Comparison of ENCODE assay signal across 14 cellular contexts in the genomic region with DNA sequence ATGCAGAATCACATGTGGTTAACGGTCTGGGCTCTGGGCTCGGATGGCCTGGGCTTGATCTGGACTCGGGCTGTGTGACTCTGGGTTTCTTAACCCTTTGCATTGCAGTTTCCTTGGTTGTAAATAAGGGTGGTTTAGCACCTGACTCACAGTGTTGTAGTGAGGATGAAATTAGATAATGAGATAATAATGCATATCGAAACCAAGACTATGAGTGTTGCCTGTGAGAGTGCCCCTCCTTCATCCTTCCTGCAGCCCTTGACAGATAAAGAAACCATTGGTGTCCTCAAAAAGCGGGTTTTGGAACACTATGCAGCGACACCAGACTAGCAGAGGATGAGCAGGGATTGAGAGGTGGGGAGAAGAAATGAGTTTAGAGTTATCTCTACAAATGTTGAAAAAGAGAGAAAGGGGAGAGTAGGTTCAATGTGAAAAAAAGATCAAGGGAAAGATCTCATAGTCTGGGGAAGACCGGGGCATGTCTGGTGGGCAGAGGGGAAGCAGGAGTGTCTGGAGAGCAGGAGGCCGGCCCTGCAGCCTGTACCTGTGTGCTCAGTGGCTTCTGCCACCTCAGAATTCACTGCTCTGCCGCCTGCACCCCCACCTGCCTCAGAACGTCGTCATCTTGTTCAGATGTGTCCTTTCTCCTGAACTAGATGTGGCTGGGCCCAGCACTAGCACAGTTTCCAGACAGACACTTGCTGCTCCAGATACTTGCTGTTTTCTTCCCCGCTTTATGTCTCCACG.
DNase-seq lines count a peak whose midpoint lies in the region; ATAC-seq and TF ChIP-seq lines count a peak whose summit lies in the region.
"Had no signal": no experiment of that assay in that cellular context is flagged by ENCODE, and none has a peak within 500 bp of the region (broad histone marks: within the 10 kb centered on the region; RNA-seq: fewer than 3 reads in every experiment).

No MANE protein-coding gene starts in this region.

- no peak overlapping the region for H4K8ac ChIP-seq in H9 (replicated peaks; ENCODE audit: insufficient read length, low read depth, low read length)

- no peak overlapping the region for H3K18ac ChIP-seq in H9 (ENCODE audit: insufficient read length, low read depth, low read length)

- H3K9me3 ChIP-seq in breast epithelium, result no peaks in the 10 kb centered on the region
- H3K9me3 ChIP-seq in H9 (ENCODE audit: control insufficient read depth, low read depth, low read length), result no peaks in the 10 kb centered on the region
- H3K9me3 ChIP-seq: body of pancreas, left ventricle myocardium inferior, upper lobe of right lung had no signal

- no peak overlapping the region for H4K91ac ChIP-seq in H9 (ENCODE audit: insufficient read length, low read depth, low read length)

- no peak overlapping the region for H2BK120ac ChIP-seq in H9 (ENCODE audit: low read depth, low read length, poor library complexity, severe bottlenecking)

- H3K9me3 Mint-ChIP-seq in activated naive CD4-positive, alpha-beta T cell treated with anti-CD3 and anti-CD28 coated beads, Interleukin-2, amount 10 ng/mL, durations not matched to agents 7 days and 5 days, result no peaks in the 10 kb centered on the region
- H3K9me3 Mint-ChIP-seq in H9, result no peaks in the 10 kb centered on the region
- H3K9me3 Mint-ChIP-seq: stimulated activated memory B cell treated with anti-CD40 and anti-IgM and Interleukin-4, amounts not matched to agents 10 μg/mL and 1 μg/mL and 100 μg/mL, for 72 hours had no signal

- no peak overlapping the region for H2BK20ac ChIP-seq in H9 (ENCODE audit: low read depth, low read length, poor library complexity, severe bottlenecking)

- intact Hi-C loops in breast epithelium (cut with DNase I; ENCODE audit: low total_unique reads), result no loop called here

- peaks cover 5% of the 10 kb centered on the region for H3K23me2 ChIP-seq in H9 (ENCODE audit: insufficient read length, low read depth, low read length, poor library complexity, severe bottlenecking)

- no peak overlapping the region for H2AFZ ChIP-seq in H9 (ENCODE audit: low read length)

- TF ChIP-seq POLR2A in breast epithelium (IDR thresholded peaks at IDR 0.05), result no peak

- H3K4me1 Mint-ChIP-seq in activated naive CD4-positive, alpha-beta T cell treated with anti-CD3 and anti-CD28 coated beads, Interleukin-2, amount 10 ng/mL, durations not matched to agents 7 days and 5 days, result peaks cover 33% of the 10 kb centered on the region
- H3K4me1 Mint-ChIP-seq in H9, result peaks cover 31 to 37% of the 10 kb centered on the region in 2 experiments

- no peak overlapping the region for H4K5ac ChIP-seq in H9 (ENCODE audit: insufficient read length, low read depth, low read length)

- peaks cover 22% of the 10 kb centered on the region for H3K27me3 Mint-ChIP-seq in activated naive CD4-positive, alpha-beta T cell treated with anti-CD3 and anti-CD28 coated beads, Interleukin-2, amount 10 ng/mL, durations not matched to agents 7 days and 5 days
- H3K27me3 Mint-ChIP-seq in H9 (ENCODE audit: low read depth), result peaks cover 1% of the 10 kb centered on the region; the same call in 1 of the 2 replicates

- no peak overlapping the region for H2BK5ac ChIP-seq in H9 (ENCODE audit: insufficient read length, low read length)

- H3K23ac ChIP-seq in H9 (ENCODE audit: insufficient read length, low read depth, low read length), result no peak overlapping the region

- H3K36me3 ChIP-seq in breast epithelium, result no peaks in the 10 kb centered on the region
- H3K36me3 ChIP-seq: left ventricle myocardium inferior, upper lobe of right lung had no signal

- DNase-seq in stimulated activated CD4-positive, alpha-beta T cell treated with anti-CD3 and anti-CD28 coated beads, Interleukin-4, amount 100 ng/mL, for 24 hours, result peak; percentile 17
- no peak for DNase-seq in stimulated activated CD4-positive, alpha-beta T cell treated with anti-CD3 and anti-CD28 coated beads, Interleukin-12 subunit alpha, Interleukin-12 subunit beta, amount 100 ng/mL, for 4 hours
- DNase-seq in activated naive CD4-positive, alpha-beta T cell treated with anti-CD3 and anti-CD28 coated beads, Interleukin-2, amount 10 ng/mL, durations not matched to agents 7 days and 5 days, result peak; percentile 27
- DNase-seq in breast epithelium (ENCODE audit: low spot score in 2 of 2) (no peak), H9 (no peak), NCI-H69 (lab: John Stamatoyannopoulos, UW) (no peak), SK-N-DZ (ENCODE audit: low spot score) (no peak)
- DNase-seq: body of pancreas, left ventricle myocardium inferior, NCI-H82, upper lobe of right lung had no signal

- H3K79me1 ChIP-seq in H9 (ENCODE audit: insufficient read depth, low read depth, low read length, poor library complexity, severe bottlenecking), result no peaks in the 10 kb centered on the region

- H3K4me2 ChIP-seq in H9 (ENCODE audit: insufficient read depth, insufficient read length, low read length), result no peak overlapping the region
- H3K4me2 ChIP-seq: KMS-11 had no signal

- H3K4ac ChIP-seq in H9 (ENCODE audit: low read depth, low read length), result no peak overlapping the region

- H3T11ph ChIP-seq in H9 (ENCODE audit: low read length), result no peak overlapping the region

- H3K4me1 ChIP-seq in breast epithelium, result no peaks in the 10 kb centered on the region
- peaks cover 10% of the 10 kb centered on the region; the same call in 1 of the 2 replicates for H3K4me1 ChIP-seq in H9 (ENCODE audit: insufficient read depth, low read length)
- H3K4me1 ChIP-seq: upper lobe of right lung had no signal

- H3K79me2 ChIP-seq in H9 (ENCODE audit: insufficient read depth, low read length), result no peaks in the 10 kb centered on the region

- no peak overlapping the region for H3K56ac ChIP-seq in H9 (ENCODE audit: insufficient read length, low read depth, low read length)

- CTCF ChIA-PET in activated naive CD4-positive, alpha-beta T cell treated with anti-CD3 and anti-CD28 coated beads, Interleukin-2, amount 10 ng/mL, durations not matched to agents 7 days and 5 days (lab: Charles Lee), result no interaction called here

- no CpG with 5 or more reads among the region's 13 CpGs for WGBS in H9 (ENCODE audit: extremely low coverage, insufficient read length, low lambda C conversion rate)

- no peak overlapping the region for H3K9ac ChIP-seq in H9 (ENCODE audit: extremely low read depth, insufficient read length, low read length)
- H3K9ac ChIP-seq: KMS-11 had no signal

- H3K4me3 Mint-ChIP-seq in activated naive CD4-positive, alpha-beta T cell treated with anti-CD3 and anti-CD28 coated beads, Interleukin-2, amount 10 ng/mL, durations not matched to agents 7 days and 5 days, result peak overlapping the region; percentile 27
- H3K4me3 Mint-ChIP-seq in H9, result no peak overlapping the region
- H3K4me3 Mint-ChIP-seq: stimulated activated memory B cell treated with anti-CD40 and anti-IgM and Interleukin-4, amounts not matched to agents 10 μg/mL and 1 μg/mL and 100 μg/mL, for 72 hours had no signal

- no peak overlapping the region for H3K14ac ChIP-seq in H9 (ENCODE audit: insufficient read depth, low read length)

- H3K27ac ChIP-seq in breast epithelium (no peak overlapping the region), H9 (ENCODE audit: insufficient read length, low read depth, low read length) (no peak overlapping the region)
- H3K27ac ChIP-seq: body of pancreas, KMS-11, left ventricle myocardium inferior, upper lobe of right lung had no signal

- no peaks in the 10 kb centered on the region for H4K20me1 ChIP-seq in H9 (ENCODE audit: control insufficient read depth, insufficient read depth, insufficient read length)

- H2AK5ac ChIP-seq in H9 (ENCODE audit: insufficient read length, low read length), result no peak overlapping the region

- H3K27ac Mint-ChIP-seq in activated naive CD4-positive, alpha-beta T cell treated with anti-CD3 and anti-CD28 coated beads, Interleukin-2, amount 10 ng/mL, durations not matched to agents 7 days and 5 days, result peak overlapping the region; percentile 70
- no peak overlapping the region for H3K27ac Mint-ChIP-seq in H9
- H3K27ac Mint-ChIP-seq: stimulated activated memory B cell treated with anti-CD40 and anti-IgM and Interleukin-4, amounts not matched to agents 10 μg/mL and 1 μg/mL and 100 μg/mL, for 72 hours had no signal

- TF ChIP-seq CTCF in breast epithelium (IDR thresholded peaks at IDR 0.05) (no peak), H9 (conservative IDR thresholded peaks at IDR 0.05) (no peak)

- H2BK15ac ChIP-seq in H9 (ENCODE audit: low read depth, low read length), result no peak overlapping the region

- no peak overlapping the region for H3K4me3 ChIP-seq in breast epithelium
- H3K4me3 ChIP-seq: body of pancreas, left ventricle myocardium inferior, upper lobe of right lung had no signal

- ATAC-seq in HG03432 (IDR thresholded peaks at IDR 0.05; ENCODE audit: unreplicated experiment), result peak; percentile 67
- ATAC-seq: body of pancreas; stimulated activated memory B cell treated with anti-CD40 and anti-IgM and Interleukin-4, amounts not matched to agents 10 μg/mL and 1 μg/mL and 100 μg/mL, for 72 hours had no signal

- H2BK12ac ChIP-seq in H9 (ENCODE audit: insufficient read length, low read depth, low read length), result no peak overlapping the region

- peaks cover 2% of the 10 kb centered on the region for H3K36me3 Mint-ChIP-seq in activated naive CD4-positive, alpha-beta T cell treated with anti-CD3 and anti-CD28 coated beads, Interleukin-2, amount 10 ng/mL, durations not matched to agents 7 days and 5 days
- H3K36me3 Mint-ChIP-seq in H9 (ENCODE audit: insufficient read depth in 1 of 3, low read depth in 3 of 3), result no peaks in the 10 kb centered on the region; a peak in 1 of 7 replicates
- H3K36me3 Mint-ChIP-seq: stimulated activated memory B cell treated with anti-CD40 and anti-IgM and Interleukin-4, amounts not matched to agents 10 μg/mL and 1 μg/mL and 100 μg/mL, for 72 hours had no signal

- no peaks in the 10 kb centered on the region for H3K27me3 ChIP-seq in breast epithelium
- no peaks in the 10 kb centered on the region for H3K27me3 ChIP-seq in H9 (ENCODE audit: insufficient read depth, low read length)
- H3K27me3 ChIP-seq: body of pancreas, upper lobe of right lung had no signal

Comparison
In these comparisons a context has a peak if more than half of its experiments do, and no peak if none do; other contexts are left out.
1. DNase-seq: peak in stimulated activated CD4-positive, alpha-beta T cell treated with anti-CD3 and anti-CD28 coated beads, Interleukin-4, amount 100 ng/mL, for 24 hours (single experiment) and activated naive CD4-positive, alpha-beta T cell treated with anti-CD3 and anti-CD28 coated beads, Interleukin-2, amount 10 ng/mL, durations not matched to agents 7 days and 5 days (single experiment); none in stimulated activated CD4-positive, alpha-beta T cell treated with anti-CD3 and anti-CD28 coated beads, Interleukin-12 subunit alpha, Interleukin-12 subunit beta, amount 100 ng/mL, for 4 hours (single experiment), breast epithelium (0 of 2), H9 (single experiment), NCI-H69 (single experiment) and SK-N-DZ (single experiment).